1 cellular context compared by ENCODE assay signal in the genomic region with DNA sequence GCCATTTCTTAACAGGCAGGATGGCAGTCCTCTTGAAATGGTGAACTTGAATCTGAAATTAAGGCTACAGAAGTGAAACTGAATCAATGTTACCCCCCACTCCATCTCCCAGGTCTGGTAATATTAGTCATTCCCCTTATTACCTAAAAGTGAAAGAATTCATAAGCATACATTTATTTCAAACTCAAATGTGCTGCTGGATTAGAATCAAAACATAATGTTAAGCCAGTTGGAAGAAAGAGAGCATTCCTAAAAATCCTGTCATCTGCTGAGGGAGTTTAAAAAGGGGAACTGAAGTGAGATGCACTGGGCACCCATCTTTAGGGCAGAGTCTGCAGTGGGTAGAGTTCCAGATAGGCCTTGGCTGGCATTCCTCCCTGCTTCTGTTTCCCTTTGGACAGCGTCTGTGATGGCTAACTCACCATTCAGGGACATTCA.
TF ChIP-seq lines count a peak whose summit lies in the region.

No MANE protein-coding gene starts in this region.

TF ChIP-seq in SK-N-SH treated with all-trans-retinoic acid at 6 μM for 48 hours, 23 proteins besides CTCF, POLR2A, EP300 and RAD21 (continued from another document):
- no peak for TF ChIP-seq TOX (CRISPR knock-in tag; IDR thresholded peaks at IDR 0.05; ENCODE audit: borderline replicate concordance)
TF ChIP-seq in SK-N-SH treated with all-trans-retinoic acid at 6 μM for 48 hours: peak in this region for 0.
